13 cellular contexts compared by ENCODE assay signal in the genomic region with DNA sequence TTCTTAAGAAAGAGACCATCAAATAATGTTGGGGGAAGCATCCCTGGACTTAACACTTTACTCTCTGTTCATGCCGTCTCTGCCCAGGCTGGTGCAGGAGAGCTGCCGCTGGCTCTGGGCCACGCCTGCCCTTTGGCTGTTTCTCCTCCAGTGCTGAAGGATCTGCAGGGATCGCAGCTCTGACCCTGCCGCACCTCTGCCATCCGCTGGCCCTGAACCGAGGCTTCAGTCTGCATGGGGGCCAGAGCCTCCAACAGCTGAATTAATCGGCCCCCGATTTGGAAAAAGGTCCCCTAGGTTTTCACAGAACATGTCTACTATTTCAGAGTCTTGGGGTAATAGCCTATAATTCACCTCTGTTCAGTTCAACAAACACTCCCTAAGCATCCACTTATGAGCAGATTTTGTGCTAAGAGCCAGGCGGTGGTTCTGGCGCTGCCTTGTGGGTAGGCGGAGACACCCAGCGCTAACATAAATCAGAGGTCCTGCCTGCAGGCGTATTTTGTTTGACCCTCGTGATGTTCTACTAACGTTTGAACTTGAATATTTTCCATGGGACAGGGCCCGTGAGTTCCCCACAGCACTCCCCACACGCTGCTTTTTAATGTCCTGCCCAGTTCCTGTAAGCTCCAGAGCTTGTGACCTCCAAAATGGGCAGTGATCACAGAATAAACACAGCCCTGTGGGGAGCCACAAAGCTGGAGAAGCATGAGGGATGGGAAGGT.
A peak's percentile ranks its signal among the peaks of the same experiment; 100 is the strongest.
DNase-seq lines count a peak whose midpoint lies in the region; ATAC-seq and TF ChIP-seq lines count a peak whose summit lies in the region.
"Had no signal": no experiment of that assay in that cellular context is flagged by ENCODE, and none has a peak within 500 bp of the region (broad histone marks: within the 10 kb centered on the region; RNA-seq: fewer than 3 reads in every experiment).

No MANE protein-coding gene starts in this region.

- intact Hi-C loops in sciatic nerve (cut with DNase I) = no loop called here

- no peak overlapping the region for H3K27ac ChIP-seq in HEK293 (ENCODE audit: extremely low read depth, low read depth, low read length)

- ATAC-seq in sciatic nerve = peak; percentile 53

- no peaks in the 10 kb centered on the region for H3K9me3 ChIP-seq in HEK293 (ENCODE audit: control insufficient read depth, insufficient read depth, low read depth, low read length)

- no peaks in the 10 kb centered on the region for H3K4me1 ChIP-seq in HEK293 (ENCODE audit: control insufficient read depth, insufficient read depth, low read length)

- no peak overlapping the region for H3K4me3 ChIP-seq in HEK293 (ENCODE audit: low read depth, low read length)

- POLR2A ChIA-PET in HEK293 (lab: Yijun Ruan, JAX) = no interaction called here

- no peak for TF ChIP-seq CTCF in HEK293 (tag by site-specific recombination; IDR thresholded peaks at IDR 0.05)

- DNase-seq in NCI-H69 (lab: John Stamatoyannopoulos, UW) = peak; percentile 76
- DNase-seq in islet precursor cell = peak; percentile 31
- no peak for DNase-seq in sciatic nerve (ENCODE audit: low spot score)
- DNase-seq in KG1 (lab: John Stamatoyannopoulos, UW) = no peak
- no peak for DNase-seq in NCI-H1694 (lab: John Stamatoyannopoulos, UW)
- DNase-seq in AML-193 (lab: John Stamatoyannopoulos, UW) = no peak
- DNase-seq: COR-L47, EL, H9, NCI-H146, NCI-H226, NCI-H526 had no signal

- CTCF ChIA-PET in HEK293 (lab: Yijun Ruan, JAX) = no interaction called here

- peaks cover 0 to 14% of the 10 kb centered on the region in 2 experiments; a peak in 1 of 3 replicates for H3K36me3 ChIP-seq in HEK293 (ENCODE audit: control insufficient read depth in 2 of 2, insufficient read depth in 1 of 2, low read length in 2 of 2)

TF ChIP-seq in HEK293, 187 proteins besides CTCF, POLR2A, EP300 and RAD21:
- no peak for TF ChIP-seq ZNF555 (tag by site-specific recombination; conservative IDR thresholded peaks at IDR 0.05)
- TF ChIP-seq ZIC2 (tag by site-specific recombination; IDR thresholded peaks at IDR 0.05) = 0 out of 2 replicates have a peak, but pooled peaks have one; percentile 10
- TF ChIP-seq PRDM1 (tag by site-specific recombination; IDR thresholded peaks at IDR 0.05) = no peak
- no peak for TF ChIP-seq ZNF501 (tag by site-specific recombination; IDR thresholded peaks at IDR 0.05)

Comparison
In these comparisons a context has a peak if more than half of its experiments do, and no peak if none do; other contexts are left out.
1. DNase-seq: peak in NCI-H69 (single experiment) and islet precursor cell (single experiment); none in sciatic nerve (single experiment), KG1 (single experiment), NCI-H1694 (single experiment) and AML-193 (0 of 2).